ENCODE assay signal across 29 cellular contexts in the genomic region with DNA sequence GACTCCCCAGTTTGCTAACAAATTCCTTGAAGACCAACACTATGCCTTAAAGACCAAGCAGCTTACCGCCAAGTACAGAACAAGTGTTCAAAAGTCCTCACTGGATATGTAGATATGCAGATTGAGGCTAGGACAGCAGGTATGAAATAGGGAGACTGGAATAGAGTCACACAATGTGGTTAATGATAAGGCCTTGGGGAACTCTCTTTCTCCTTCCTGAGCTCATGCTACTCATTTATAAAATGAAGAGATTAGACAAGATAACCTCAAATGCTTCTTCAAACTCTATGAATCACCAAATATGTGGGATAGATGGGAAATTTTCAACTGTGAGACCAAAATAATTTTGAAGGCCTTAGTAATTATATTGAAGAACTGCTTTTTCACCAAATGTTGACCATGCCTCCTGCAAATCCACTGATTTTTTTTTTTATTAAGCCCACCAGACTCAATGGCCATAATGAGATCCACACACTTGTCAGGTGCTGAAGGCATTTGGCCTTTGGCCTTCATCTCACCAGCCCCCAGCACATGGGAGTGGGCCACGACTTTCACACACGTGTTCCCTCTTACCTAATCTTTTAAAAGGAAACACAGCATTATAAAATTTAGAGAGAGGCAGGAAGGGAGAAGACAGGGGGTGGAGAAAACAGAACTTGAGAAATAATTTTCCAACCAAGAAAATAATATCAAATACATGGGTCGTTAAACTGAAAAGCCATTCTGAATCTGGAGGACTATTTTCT.
DNase-seq lines count a peak whose midpoint lies in the region; ATAC-seq and TF ChIP-seq lines count a peak whose summit lies in the region.
"Had no signal": no experiment of that assay in that cellular context is flagged by ENCODE, and none has a peak within 500 bp of the region (broad histone marks: within the 10 kb centered on the region; RNA-seq: fewer than 3 reads in every experiment).

No MANE protein-coding gene starts in this region.

- CTCF ChIA-PET in SK-N-SH (lab: Yijun Ruan, JAX): no interaction called here

- H3K36me3 ChIP-seq in SK-N-SH (replicated peaks in 1 of 2; ENCODE audit: control insufficient read depth in 1 of 2, insufficient read depth in 2 of 2, low read length in 1 of 2) (no peaks in the 10 kb centered on the region), esophagus muscularis mucosa (no peaks in the 10 kb centered on the region), smooth muscle cell (ENCODE audit: low read depth) (no peaks in the 10 kb centered on the region)
- H3K36me3 ChIP-seq: HAP-1, SJSA1 had no signal

- TF ChIP-seq RAD21 in SK-N-SH (IDR thresholded peaks at IDR 0.05; ENCODE audit: low read length): no peak

- H3K9me3 ChIP-seq in SK-N-SH (no peaks in the 10 kb centered on the region), esophagus muscularis mucosa (no peaks in the 10 kb centered on the region), smooth muscle cell (replicated peaks; ENCODE audit: low read depth) (no peaks in the 10 kb centered on the region)
- H3K9me3 ChIP-seq: Caco-2, HAP-1, SJSA1 had no signal

- no peaks in the 10 kb centered on the region for H3K9me2 ChIP-seq in SK-N-SH

- H2AFZ ChIP-seq in SK-N-SH (ENCODE audit: low read depth): no peak overlapping the region
- no peak overlapping the region for H2AFZ ChIP-seq in smooth muscle cell (ENCODE audit: low read depth)

- no peaks in the 10 kb centered on the region for H4K20me1 ChIP-seq in SK-N-SH (ENCODE audit: insufficient read depth)
- no peaks in the 10 kb centered on the region for H4K20me1 ChIP-seq in smooth muscle cell (ENCODE audit: low read depth)

- peaks cover 45% of the 10 kb centered on the region for H3F3A ChIP-seq in SK-N-SH (replicated peaks; ENCODE audit: insufficient read depth)
- peaks cover 5% of the 10 kb centered on the region for H3F3A ChIP-seq in smooth muscle cell (ENCODE audit: low read depth)

- peak in 1 of 2 experiments; percentile 55; a peak in 1 of 4 replicates for TF ChIP-seq EP300 in SK-N-SH (IDR thresholded peaks at IDR 0.05; ENCODE audit: borderline replicate concordance in 1 of 2, low read depth in 1 of 2, low read length in 1 of 2)
- no peak for TF ChIP-seq EP300 in esophagus muscularis mucosa (IDR thresholded peaks at IDR 0.05)

- H3K27me3 ChIP-seq in SK-N-SH (ENCODE audit: insufficient read depth) (no peaks in the 10 kb centered on the region), esophagus muscularis mucosa (no peaks in the 10 kb centered on the region), smooth muscle cell (ENCODE audit: low read depth) (no peaks in the 10 kb centered on the region)
- H3K27me3 ChIP-seq: SJSA1 had no signal

- H3K4me3 ChIP-seq in SK-N-SH (ENCODE audit: low read depth in 2 of 2, low read length in 1 of 2) (no peak overlapping the region), esophagus muscularis mucosa (no peak overlapping the region), smooth muscle cell (no peak overlapping the region)
- H3K4me3 ChIP-seq: HAP-1, SJSA1 had no signal

- H3K79me2 ChIP-seq in SK-N-SH (ENCODE audit: insufficient read depth) (no peaks in the 10 kb centered on the region), smooth muscle cell (ENCODE audit: low read depth) (no peaks in the 10 kb centered on the region)

- intact Hi-C loops in esophagus muscularis mucosa (cut with DNase I): no loop called here

- H3K9ac ChIP-seq in SK-N-SH (no peak overlapping the region), smooth muscle cell (ENCODE audit: low read depth) (no peak overlapping the region)

- WGBS in SK-N-SH (ENCODE audit: low lambda C conversion rate): 89% methylated on average over 4 of the region's 4 CpGs
- 93% methylated on average over 4 of the region's 4 CpGs for WGBS in esophagus muscularis mucosa
- 87% methylated on average over 4 of the region's 4 CpGs for WGBS in smooth muscle cell (ENCODE audit: low lambda C conversion rate)

- H3K27ac ChIP-seq in SK-N-SH (ENCODE audit: low read depth in 2 of 2, low read length in 1 of 2) (peak overlapping the region in 1 of 2 experiments; percentile 98; a peak in 2 of 4 replicates), esophagus muscularis mucosa (replicated peaks in 1 of 4) (no peak overlapping the region), smooth muscle cell (ENCODE audit: low read depth) (peak overlapping the region; percentile 20)
- H3K27ac ChIP-seq: 22Rv1, C4-2B, SJSA1 had no signal

- H3K4me2 ChIP-seq in SK-N-SH (no peak overlapping the region), smooth muscle cell (no peak overlapping the region)

- H3K4me1 ChIP-seq in SK-N-SH (ENCODE audit: control insufficient read depth in 1 of 2, insufficient read depth in 2 of 2, low read depth in 1 of 2, low read length in 1 of 2) (peaks cover 18 to 27% of the 10 kb centered on the region in 2 experiments), esophagus muscularis mucosa (peaks cover 0 to 18% (median 12%) of the 10 kb centered on the region in 4 donors), smooth muscle cell (ENCODE audit: low read depth) (peaks cover 10% of the 10 kb centered on the region)
- H3K4me1 ChIP-seq: HAP-1 had no signal

- ATAC-seq in SK-N-SH treated with all-trans-retinoic acid at 6 μM for 48 hours (no peak), HG02798 (IDR thresholded peaks at IDR 0.05; ENCODE audit: poor library complexity, unreplicated experiment) (no peak)
- ATAC-seq: CD8-positive, alpha-beta T cell; PC-3 had no signal

- POLR2A ChIA-PET in SK-N-SH (lab: Yijun Ruan, JAX): no interaction called here

- DNase-seq in SK-N-SH (no peak), OCI-M1 (lab: John Stamatoyannopoulos, UW) (peak; percentile 55), esophagus muscularis mucosa (ENCODE audit: extremely low spot score) (peak; percentile 78), smooth muscle cell (lab: John Stamatoyannopoulos, UW; ENCODE audit: unreplicated experiment) (no peak), NCI-H1694 treated with DMSO at 0.1 percent for 48 hours (lab: John Stamatoyannopoulos, UW) (no peak), NCI-H146 (lab: John Stamatoyannopoulos, UW) (no peak)
- DNase-seq: Caco-2; CD8-positive, alpha-beta T cell; DMS 273 treated with DMSO at 0.1 percent for 48 hours; GOT3; KG1; MM.1S; NCI-H1092; NCI-H1417 treated with DMSO at 0.1 percent for 48 hours; NCI-H187 treated with DMSO at 0.1 percent for 48 hours; NCI-H2107; NCI-H446; NCI-H524 treated with DMSO at 0.1 percent for 48 hours; NCI-H774; PC-3; Right ventricle myocardium superior; RPMI8226; T-helper 1 cell had no signal

- TF ChIP-seq POLR2A in esophagus muscularis mucosa (IDR thresholded peaks at IDR 0.05; ENCODE audit: low read depth): no peak

- no peak for TF ChIP-seq CTCF in SK-N-SH (IDR thresholded peaks at IDR 0.05)
- TF ChIP-seq CTCF in esophagus muscularis mucosa (IDR thresholded peaks at IDR 0.05): no peak
- no peak for TF ChIP-seq CTCF in smooth muscle cell (IDR thresholded peaks at IDR 0.05; ENCODE audit: borderline replicate concordance, insufficient read depth, poor library complexity, severe bottlenecking)

TF ChIP-seq in SK-N-SH, 30 proteins besides CTCF, POLR2A, EP300 and RAD21 (continues in another document):
- no peak for TF ChIP-seq POLR2AphosphoS5 (IDR thresholded peaks at IDR 0.05; ENCODE audit: low read depth, low read length)
- no peak for TF ChIP-seq RFX5 (IDR thresholded peaks at IDR 0.05; ENCODE audit: low read length)
- no peak for TF ChIP-seq RXRA (IDR thresholded peaks at IDR 0.05; ENCODE audit: borderline replicate concordance, low read depth)
- peak; percentile 35; the same call in 1 of the 2 replicates for TF ChIP-seq FOSL2 (IDR thresholded peaks at IDR 0.05; ENCODE audit: borderline replicate concordance, low read depth)
- TF ChIP-seq SMC3 (IDR thresholded peaks at IDR 0.05; ENCODE audit: low read depth, low read length): no peak
- TF ChIP-seq TCF12 (IDR thresholded peaks at IDR 0.05): peak; percentile 56
- no peak for TF ChIP-seq RCOR1 (IDR thresholded peaks at IDR 0.05; ENCODE audit: low read length)
- TF ChIP-seq FOXJ3 (CRISPR knock-in tag; IDR thresholded peaks at IDR 0.05): no peak
- no peak for TF ChIP-seq GATA2 (CRISPR knock-in tag; IDR thresholded peaks at IDR 0.05)
- TF ChIP-seq, protein P1, sequence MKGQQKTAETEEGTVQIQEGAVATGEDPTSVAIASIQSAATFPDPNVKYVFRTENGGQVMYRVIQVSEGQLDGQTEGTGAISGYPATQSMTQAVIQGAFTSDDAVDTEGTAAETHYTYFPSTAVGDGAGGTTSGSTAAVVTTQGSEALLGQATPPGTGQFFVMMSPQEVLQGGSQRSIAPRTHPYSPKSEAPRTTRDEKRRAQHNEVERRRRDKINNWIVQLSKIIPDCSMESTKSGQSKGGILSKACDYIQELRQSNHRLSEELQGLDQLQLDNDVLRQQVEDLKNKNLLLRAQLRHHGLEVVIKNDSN (IDR thresholded peaks at IDR 0.05; ENCODE audit: borderline replicate concordance, low read depth): no peak
- no peak for TF ChIP-seq EZH2phosphoT487 (IDR thresholded peaks at IDR 0.05; ENCODE audit: borderline replicate concordance, low read depth)

TF ChIP-seq in SK-N-SH treated with all-trans-retinoic acid at 6 μM for 48 hours, 23 proteins besides CTCF, POLR2A, EP300 and RAD21 (continues in another document):
- no peak for TF ChIP-seq TOX (CRISPR knock-in tag; IDR thresholded peaks at IDR 0.05; ENCODE audit: borderline replicate concordance)
- no peak for TF ChIP-seq OSR1 (CRISPR knock-in tag; IDR thresholded peaks at IDR 0.05)
- TF ChIP-seq ZNF8 (CRISPR knock-in tag; IDR thresholded peaks at IDR 0.05): no peak
- no peak for TF ChIP-seq ISL1 (CRISPR knock-in tag; IDR thresholded peaks at IDR 0.05)
- TF ChIP-seq, protein P2, sequence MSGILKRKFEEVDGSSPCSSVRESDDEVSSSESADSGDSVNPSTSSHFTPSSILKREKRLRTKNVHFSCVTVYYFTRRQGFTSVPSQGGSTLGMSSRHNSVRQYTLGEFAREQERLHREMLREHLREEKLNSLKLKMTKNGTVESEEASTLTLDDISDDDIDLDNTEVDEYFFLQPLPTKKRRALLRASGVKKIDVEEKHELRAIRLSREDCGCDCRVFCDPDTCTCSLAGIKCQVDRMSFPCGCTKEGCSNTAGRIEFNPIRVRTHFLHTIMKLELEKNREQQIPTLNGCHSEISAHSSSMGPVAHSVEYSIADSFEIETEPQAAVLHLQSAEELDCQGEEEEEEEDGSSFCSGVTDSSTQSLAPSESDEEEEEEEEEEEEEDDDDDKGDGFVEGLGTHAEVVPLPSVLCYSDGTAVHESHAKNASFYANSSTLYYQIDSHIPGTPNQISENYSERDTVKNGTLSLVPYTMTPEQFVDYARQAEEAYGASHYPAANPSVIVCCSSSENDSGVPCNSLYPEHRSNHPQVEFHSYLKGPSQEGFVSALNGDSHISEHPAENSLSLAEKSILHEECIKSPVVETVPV (CRISPR knock-in tag; IDR thresholded peaks at IDR 0.05): no peak
- TF ChIP-seq ZNF70 (CRISPR knock-in tag; IDR thresholded peaks at IDR 0.05): no peak
- TF ChIP-seq BACH2 (CRISPR knock-in tag; IDR thresholded peaks at IDR 0.05; ENCODE audit: borderline replicate concordance): no peak
- no peak for TF ChIP-seq PPARA (CRISPR knock-in tag; IDR thresholded peaks at IDR 0.05; ENCODE audit: borderline replicate concordance)
- TF ChIP-seq GLIS3 (CRISPR knock-in tag; IDR thresholded peaks at IDR 0.05): no peak
- no peak for TF ChIP-seq SNAI2 (CRISPR knock-in tag; IDR thresholded peaks at IDR 0.05)

Comparison
In these comparisons a context has a peak if more than half of its experiments do, and no peak if none do; other contexts are left out.
1. DNase-seq: peak in OCI-M1 (single experiment) and esophagus muscularis mucosa (single experiment); none in SK-N-SH (single experiment), smooth muscle cell (single experiment), NCI-H1694 treated with DMSO at 0.1 percent for 48 hours (single experiment) and NCI-H146 (single experiment).